37 cellular contexts compared by ENCODE assay signal in genomic region chr13:22423261-22423660, GRCh38.
"Had no signal": no experiment of that assay in that cellular context is flagged by ENCODE, and none has a peak within 500 bp of the region (broad histone marks: within the 10 kb centered on the region; RNA-seq: fewer than 3 reads in every experiment).

No MANE protein-coding gene starts in this region.

- ATAC-seq: activated naive CD4-positive, alpha-beta T cell treated with anti-CD3 and anti-CD28 coated beads, Interleukin-2, amount 50 U/mL, for 72 hours; activated naive CD8-positive, alpha-beta T cell treated with anti-CD3 and anti-CD28 coated beads, Interleukin-2, amount 50 U/mL, for 24 hours; activated T-cell treated with anti-CD3 and anti-CD28 coated beads, Interleukin-2, amount 50 U/mL, for 4 hours; activated T-cell treated with anti-CD3 and anti-CD28 coated beads, Interleukin-2, amount 50 U/mL, for 72 hours; activated T-helper 17 cell treated with anti-CD3 and anti-CD28 coated beads, Interleukin-2, amount 50 U/mL, for 72 hours; body of pancreas had no signal

- H3K36me3 ChIP-seq: ascending aorta, brain microvascular endothelial cell, breast epithelium, cardiac muscle cell had no signal

- H3K9me3 ChIP-seq: ascending aorta, body of pancreas, breast epithelium had no signal

- H3K4me3 ChIP-seq: ascending aorta, body of pancreas, breast epithelium, cardiac muscle cell had no signal

- H3K4me1 Mint-ChIP-seq: activated naive CD4-positive, alpha-beta T cell treated with anti-CD3 and anti-CD28 coated beads, Interleukin-2, amount 10 ng/mL, durations not matched to agents 7 days and 5 days; activated naive CD4-positive, alpha-beta T cell treated with anti-CD3 and anti-CD28 coated beads, Interleukin-2, amount 50 U/mL, for 24 hours; activated naive CD8-positive, alpha-beta T cell treated with anti-CD3 and anti-CD28 coated beads for 36 hours; activated naive CD8-positive, alpha-beta T cell treated with anti-CD3 and anti-CD28 coated beads, Interleukin-2, amount 10 ng/mL, durations not matched to agents 7 days and 5 days; activated naive CD8-positive, alpha-beta T cell treated with anti-CD3 and anti-CD28 coated beads, Interleukin-2, amount 50 U/mL, for 24 hours; activated T-helper 17 cell treated with anti-CD3 and anti-CD28 coated beads, Interleukin-2, amount 50 U/mL, for 72 hours; brain; central memory CD8-positive, alpha-beta T cell had no signal

- H3K4me1 ChIP-seq: ascending aorta, breast epithelium had no signal

- H3K27me3 ChIP-seq: ascending aorta, body of pancreas, brain microvascular endothelial cell, breast epithelium, cardiac muscle cell had no signal

- H3K9me3 Mint-ChIP-seq: activated naive CD4-positive, alpha-beta T cell treated with anti-CD3 and anti-CD28 coated beads for 36 hours; activated naive CD4-positive, alpha-beta T cell treated with anti-CD3 and anti-CD28 coated beads, Interleukin-2, amount 50 U/mL, for 24 hours; activated naive CD8-positive, alpha-beta T cell treated with anti-CD3 and anti-CD28 coated beads for 36 hours; activated naive CD8-positive, alpha-beta T cell treated with anti-CD3 and anti-CD28 coated beads, Interleukin-2, amount 50 U/mL, for 24 hours; activated T-cell treated with anti-CD3 and anti-CD28 coated beads, Interleukin-2, amount 50 U/mL, for 24 hours; activated T-cell treated with anti-CD3 and anti-CD28 coated beads, Interleukin-2, amount 50 U/mL, for 4 hours had no signal

- H3K27me3 Mint-ChIP-seq: activated naive CD4-positive, alpha-beta T cell treated with anti-CD3 and anti-CD28 coated beads, Interleukin-2, amount 10 ng/mL, durations not matched to agents 7 days and 5 days; activated naive CD4-positive, alpha-beta T cell treated with anti-CD3 and anti-CD28 coated beads, Interleukin-2, amount 50 U/mL, for 24 hours; activated naive CD8-positive, alpha-beta T cell treated with anti-CD3 and anti-CD28 coated beads for 36 hours; activated naive CD8-positive, alpha-beta T cell treated with anti-CD3 and anti-CD28 coated beads, Interleukin-2, amount 10 ng/mL, durations not matched to agents 7 days and 5 days; activated naive CD8-positive, alpha-beta T cell treated with anti-CD3 and anti-CD28 coated beads, Interleukin-2, amount 50 U/mL, for 24 hours; activated T-cell treated with anti-CD3 and anti-CD28 coated beads, Interleukin-2, amount 50 U/mL, for 24 hours; central memory CD8-positive, alpha-beta T cell had no signal

- H3K27ac ChIP-seq: ascending aorta, body of pancreas, brain microvascular endothelial cell, breast epithelium, cardiac muscle cell had no signal

- H3K27ac Mint-ChIP-seq: activated naive CD4-positive, alpha-beta T cell treated with anti-CD3 and anti-CD28 coated beads for 36 hours; activated naive CD4-positive, alpha-beta T cell treated with anti-CD3 and anti-CD28 coated beads, Interleukin-2, amount 10 ng/mL, durations not matched to agents 7 days and 5 days; activated naive CD4-positive, alpha-beta T cell treated with anti-CD3 and anti-CD28 coated beads, Interleukin-2, amount 50 U/mL, for 24 hours; activated naive CD4-positive, alpha-beta T cell treated with anti-CD3 and anti-CD28 coated beads, Interleukin-2, amount 50 U/mL, for 72 hours; activated naive CD8-positive, alpha-beta T cell; activated naive CD8-positive, alpha-beta T cell treated with anti-CD3 and anti-CD28 coated beads for 36 hours; activated naive CD8-positive, alpha-beta T cell treated with anti-CD3 and anti-CD28 coated beads, Interleukin-2, amount 10 ng/mL, durations not matched to agents 7 days and 5 days; activated naive CD8-positive, alpha-beta T cell treated with anti-CD3 and anti-CD28 coated beads, Interleukin-2, amount 50 U/mL, for 24 hours; activated T-cell treated with anti-CD3 and anti-CD28 coated beads, Interleukin-2, amount 50 U/mL, for 24 hours; activated T-cell treated with anti-CD3 and anti-CD28 coated beads, Interleukin-2, amount 50 U/mL, for 72 hours; activated T-helper 17 cell treated with anti-CD3 and anti-CD28 coated beads, Interleukin-2, amount 50 U/mL, for 72 hours; activated T-helper 2 cell treated with anti-CD3 and anti-CD28 coated beads, Interferon-gamma antibody, Interleukin-2, Interleukin-4, amounts not matched to agents 10 μg/mL and 5 μg/mL and 100 μg/mL, durations not matched to agents 14 hours and 24 hours and 36 hours; brain had no signal

- H3K4me3 Mint-ChIP-seq: activated naive CD4-positive, alpha-beta T cell treated with anti-CD3 and anti-CD28 coated beads for 36 hours; activated naive CD4-positive, alpha-beta T cell treated with anti-CD3 and anti-CD28 coated beads, Interleukin-2, amount 10 ng/mL, durations not matched to agents 7 days and 5 days; activated naive CD4-positive, alpha-beta T cell treated with anti-CD3 and anti-CD28 coated beads, Interleukin-2, amount 50 U/mL, for 24 hours; activated naive CD8-positive, alpha-beta T cell; activated naive CD8-positive, alpha-beta T cell treated with anti-CD3 and anti-CD28 coated beads for 36 hours; activated naive CD8-positive, alpha-beta T cell treated with anti-CD3 and anti-CD28 coated beads, Interleukin-2, amount 10 ng/mL, durations not matched to agents 7 days and 5 days; activated naive CD8-positive, alpha-beta T cell treated with anti-CD3 and anti-CD28 coated beads, Interleukin-2, amount 50 U/mL, for 24 hours; activated T-cell treated with anti-CD3 and anti-CD28 coated beads, Interleukin-2, amount 50 U/mL, for 24 hours; activated T-cell treated with anti-CD3 and anti-CD28 coated beads, Interleukin-2, amount 50 U/mL, for 4 hours; activated T-cell treated with anti-CD3 and anti-CD28 coated beads, Interleukin-2, amount 50 U/mL, for 72 hours; activated T-helper 17 cell treated with anti-CD3 and anti-CD28 coated beads, Interleukin-2, amount 50 U/mL, for 72 hours; brain; central memory CD8-positive, alpha-beta T cell had no signal

- DNase-seq: activated effector memory CD4-positive, alpha-beta T cell treated with anti-CD3 and anti-CD28 coated beads, Interleukin-2, amount 50 U/mL, for 16 hours; activated effector memory CD4-positive, alpha-beta T cell treated with Interleukin-2 at 50 U/mL for 16 hours; activated gamma-delta T cell; activated gamma-delta T cell treated with Interleukin-2 at 50 U/mL for 16 hours; activated naive CD4-positive, alpha-beta T cell; activated naive CD4-positive, alpha-beta T cell treated with anti-CD3 and anti-CD28 coated beads for 36 hours; activated naive CD4-positive, alpha-beta T cell treated with anti-CD3 and anti-CD28 coated beads, Interleukin-2, amount 10 ng/mL, durations not matched to agents 7 days and 5 days; activated naive CD4-positive, alpha-beta T cell treated with anti-CD3 and anti-CD28 coated beads, Interleukin-2, amount 50 U/mL, for 16 hours; activated naive CD4-positive, alpha-beta T cell treated with Interleukin-2 at 50 U/mL for 16 hours; activated naive CD8-positive, alpha-beta T cell treated with anti-CD3 and anti-CD28 coated beads for 36 hours; activated naive CD8-positive, alpha-beta T cell treated with anti-CD3 and anti-CD28 coated beads, Interleukin-2, amount 10 ng/mL, durations not matched to agents 7 days and 5 days; activated naive CD8-positive, alpha-beta T cell treated with anti-CD3 and anti-CD28 coated beads, Interleukin-2, amount 50 U/mL, for 24 hours; activated T-cell treated with anti-CD3 and anti-CD28 coated beads for 4 hours; activated T-cell treated with anti-CD3 and anti-CD28 coated beads, Interleukin-2, amount 50 U/mL, for 1 hour; activated T-cell treated with anti-CD3 and anti-CD28 coated beads, Interleukin-2, amount 50 U/mL, for 24 hours; activated T-cell treated with anti-CD3 and anti-CD28 coated beads, Interleukin-2, amount 50 U/mL, for 4 hours; activated T-cell treated with anti-CD3 and anti-CD28 coated beads, Interleukin-2, amount 50 U/mL, for 48 hours; activated T-cell treated with anti-CD3 and anti-CD28 coated beads, Interleukin-2, amount 50 U/mL, for 72 hours; amniotic stem cell; amygdala; anterior cingulate cortex; aorta; body of pancreas; brain microvascular endothelial cell; caudate nucleus; central memory CD4-positive, alpha-beta T cell; cerebellar nuclear complex had no signal

- H3K36me3 Mint-ChIP-seq: activated naive CD4-positive, alpha-beta T cell treated with anti-CD3 and anti-CD28 coated beads, Interleukin-2, amount 10 ng/mL, durations not matched to agents 7 days and 5 days; activated naive CD4-positive, alpha-beta T cell treated with anti-CD3 and anti-CD28 coated beads, Interleukin-2, amount 50 U/mL, for 24 hours; activated naive CD8-positive, alpha-beta T cell; activated naive CD8-positive, alpha-beta T cell treated with anti-CD3 and anti-CD28 coated beads for 36 hours; activated naive CD8-positive, alpha-beta T cell treated with anti-CD3 and anti-CD28 coated beads, Interleukin-2, amount 10 ng/mL, durations not matched to agents 7 days and 5 days; brain had no signal
